Comparison of ENCODE assay signal across 17 cellular contexts in genomic region chrX:20317873-20318272, GRCh38.
"Had no signal": no experiment of that assay in that cellular context is flagged by ENCODE, and none has a peak within 500 bp of the region (broad histone marks: within the 10 kb centered on the region; RNA-seq: fewer than 3 reads in every experiment).

No MANE protein-coding gene starts in this region.

- H3K27me3 ChIP-seq: foreskin keratinocyte, sigmoid colon, upper lobe of right lung had no signal

- DNase-seq: activated CD4-positive, alpha-beta T cell treated with anti-CD3 and anti-CD28 coated beads for 36 hours; activated CD8-positive, alpha-beta T cell treated with anti-CD3 and anti-CD28 coated beads, Interleukin-2, amount 10 ng/mL, durations not matched to agents 7 days and 5 days; activated naive CD4-positive, alpha-beta T cell treated with anti-CD3 and anti-CD28 coated beads for 36 hours; cerebellar nuclear complex; dermis blood vessel endothelial cell; endodermal cell; foreskin keratinocyte; heart right ventricle; mesenchymal stem cell; occipital lobe; sigmoid colon; stimulated activated CD4-positive, alpha-beta T cell treated with anti-CD3 and anti-CD28 coated beads, Interleukin-12 subunit alpha, Interleukin-12 subunit beta, amount 100 ng/mL, for 4 hours; stimulated activated naive CD4-positive, alpha-beta T cell; T-cell; upper lobe of right lung had no signal

- H3K36me3 ChIP-seq: heart right ventricle, prostate gland, sigmoid colon, upper lobe of right lung had no signal

- ATAC-seq: activated CD4-positive, alpha-beta T cell treated with anti-CD3 and anti-CD28 coated beads for 36 hours; activated CD8-positive, alpha-beta T cell treated with anti-CD3 and anti-CD28 coated beads, Interleukin-2, amount 10 ng/mL, durations not matched to agents 7 days and 5 days; foreskin keratinocyte; heart right ventricle; left lobe of liver; T-cell; upper lobe of right lung had no signal

- H3K9me3 ChIP-seq: heart right ventricle, prostate gland, sigmoid colon, upper lobe of right lung had no signal

- H3K4me3 ChIP-seq: heart right ventricle, prostate gland, sigmoid colon, upper lobe of right lung had no signal
